ENCODE assay signal across 11 cellular contexts in the genomic region with DNA sequence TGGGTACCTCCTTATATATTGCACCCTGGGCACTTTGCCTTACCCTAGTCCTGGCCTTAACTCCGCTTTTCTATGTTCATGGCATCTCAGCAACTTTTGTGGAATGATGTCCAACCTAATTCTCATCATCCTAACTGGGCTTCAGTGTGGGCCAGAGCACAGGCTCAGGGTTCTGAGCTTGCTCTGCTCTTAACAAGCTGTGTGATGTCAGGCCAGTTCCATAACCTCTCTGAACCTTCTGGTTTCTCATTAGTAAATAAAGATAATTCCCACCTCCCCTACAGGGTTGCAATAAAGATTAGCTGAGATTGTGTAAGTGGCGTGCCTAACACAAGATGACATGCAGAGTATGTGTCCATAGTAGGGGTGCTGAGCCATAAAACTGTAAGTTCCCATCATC. TPM values are rescaled to one million over a fixed set of nuclear protein-coding genes. Genes with fewer than 3 reads are reported as not detected.
DNase-seq lines count a peak whose midpoint lies in the region; ATAC-seq and TF ChIP-seq lines count a peak whose summit lies in the region.
"Had no signal": no experiment of that assay in that cellular context is flagged by ENCODE, and none has a peak within 500 bp of the region (broad histone marks: within the 10 kb centered on the region; RNA-seq: fewer than 3 reads in every experiment).

No MANE protein-coding gene starts in this region.

- H3K4me1 Mint-ChIP-seq in activated CD4-positive, alpha-beta T cell treated with anti-CD3 and anti-CD28 coated beads for 36 hours = peaks cover 83% of the 10 kb centered on the region
- H3K4me1 Mint-ChIP-seq in activated T-helper 17 cell treated with anti-CD3 and anti-CD28 coated beads, Interleukin-2, amount 50 U/mL, for 72 hours = peaks cover 38% of the 10 kb centered on the region
- peaks cover 43 to 97% (median 90%) of the 10 kb centered on the region in 7 donors for H3K4me1 Mint-ChIP-seq in naive thymus-derived CD4-positive, alpha-beta T cell

- peak overlapping the region; percentile 56; the same call in 1 of the 2 replicates for H4K91ac ChIP-seq in IMR-90 (ENCODE audit: insufficient read depth, low read depth, low read length)

- BruUV-seq in IMR-90 (replicated peaks; lab: Mats Ljungman, UMichigan) = no TSS peak

- intact Hi-C loops in activated CD4-positive, alpha-beta T cell treated with anti-CD3 and anti-CD28 coated beads for 36 hours (cut with DNase I, micrococcal nuclease) = loop anchor here (5.0 kb wide), 2 partner anchors 67 to 558 kb away; no protein-coding TSS in a partner anchor
- intact Hi-C loops in IMR-90 (cut with micrococcal nuclease) = no loop called here
- intact Hi-C loops in naive thymus-derived CD4-positive, alpha-beta T cell (cut with micrococcal nuclease) = loop anchor here (1.0 to 5.0 kb wide), 6 partner anchors 9 to 118 kb away; partner anchors contain the start of genes CDCP1 (in 2 of the 2) and TMEM158 (in 1 of the 2)
- intact Hi-C loops in vagina (cut with DNase I) = no loop called here

- dilution Hi-C loops in IMR-90 (cut with HindIII; ENCODE audit: low sequenced_read_pairs, unreplicated experiment) = no loop called here

- H3K56ac ChIP-seq in IMR-90 (ENCODE audit: extremely low read depth, insufficient read depth, low read length) = no peak overlapping the region

- no peaks in the 10 kb centered on the region for H4K20me1 ChIP-seq in IMR-90 (ENCODE audit: insufficient read depth, low read length)

- no peak overlapping the region for H4K5ac ChIP-seq in IMR-90 (ENCODE audit: low read depth, low read length)

- H3K9me1 ChIP-seq in IMR-90 (ENCODE audit: insufficient read depth, low read length) = peaks cover 24% of the 10 kb centered on the region

- peak overlapping the region; percentile 56; the same call in 1 of the 2 replicates for H2BK120ac ChIP-seq in IMR-90 (ENCODE audit: low read depth, low read length)

- peak overlapping the region; percentile 96 for H2AK5ac ChIP-seq in IMR-90 (ENCODE audit: low read depth, low read length)

- H3K9me3 ChIP-seq in IMR-90 (ENCODE audit: control insufficient read depth, insufficient read depth, low read length) (no peaks in the 10 kb centered on the region), vagina (no peaks in the 10 kb centered on the region)
- H3K9me3 ChIP-seq in naive thymus-derived CD4-positive, alpha-beta T cell (ENCODE audit: control insufficient read depth in 2 of 3, low read length in 3 of 3) = no peaks in the 10 kb centered on the region
- H3K9me3 ChIP-seq: Caco-2, SK-N-SH had no signal

- 100% methylated on average over 1 of the region's 2 CpGs; no CpG with 5 or more reads in 1 of the 2 experiments for WGBS in IMR-90 (ENCODE audit: extremely low coverage in 2 of 2, insufficient read length in 1 of 2), 2 experiments

- H3K27me3 Mint-ChIP-seq in activated CD4-positive, alpha-beta T cell treated with anti-CD3 and anti-CD28 coated beads for 36 hours = no peaks in the 10 kb centered on the region
- H3K27me3 Mint-ChIP-seq in activated T-helper 17 cell treated with anti-CD3 and anti-CD28 coated beads, Interleukin-2, amount 50 U/mL, for 72 hours = no peaks in the 10 kb centered on the region
- H3K27me3 Mint-ChIP-seq in naive thymus-derived CD4-positive, alpha-beta T cell = peaks cover 0 to 27% (median 0%) of the 10 kb centered on the region in 5 donors

- H3K4ac ChIP-seq in IMR-90 (ENCODE audit: low read depth, low read length) = peak overlapping the region; percentile 77

- H2BK15ac ChIP-seq in IMR-90 (ENCODE audit: low read depth, low read length) = peak overlapping the region; percentile 81; the same call in 2 of the 3 replicates

- no peak for DNase-seq in activated CD4-positive, alpha-beta T cell treated with anti-CD3 and anti-CD28 coated beads for 36 hours
- no peak for DNase-seq in activated CD4-positive, alpha-beta T cell treated with anti-CD3 and anti-CD28 coated beads for 4 hours
- DNase-seq in IMR-90 (no peak), retina (no peak), vagina (ENCODE audit: extremely low spot score in 2 of 2) (no peak)
- DNase-seq in naive thymus-derived CD4-positive, alpha-beta T cell = no peak
- DNase-seq: Caco-2 had no signal

- TF ChIP-seq CTCF in IMR-90 (conservative IDR thresholded peaks at IDR 0.05; ENCODE audit: low read depth, low read length) (no peak), vagina (IDR thresholded peaks at IDR 0.05) (no peak)

- POLR2A ChIA-PET in activated CD4-positive, alpha-beta T cell treated with anti-CD3 and anti-CD28 coated beads for 36 hours (lab: Charles Lee) = no interaction called here
- POLR2A ChIA-PET in IMR-90 (lab: Charles Lee; ENCODE audit: unreplicated experiment) = no interaction called here
- POLR2A ChIA-PET in naive thymus-derived CD4-positive, alpha-beta T cell (lab: Charles Lee) = no interaction called here

- peak overlapping the region; percentile 71 for H3K27ac Mint-ChIP-seq in activated CD4-positive, alpha-beta T cell treated with anti-CD3 and anti-CD28 coated beads for 36 hours
- H3K27ac Mint-ChIP-seq in activated T-helper 17 cell treated with anti-CD3 and anti-CD28 coated beads, Interleukin-2, amount 50 U/mL, for 72 hours = peak overlapping the region; percentile 64
- peak overlapping the region; percentile 90 to 97 (median 94) for H3K27ac Mint-ChIP-seq in naive thymus-derived CD4-positive, alpha-beta T cell
- H3K27ac Mint-ChIP-seq: stimulated activated memory B cell treated with anti-CD40 and anti-IgM and Interleukin-4, amounts not matched to agents 10 μg/mL and 1 μg/mL and 100 μg/mL, for 72 hours had no signal

- peak overlapping the region; percentile 84; the same call in 1 of the 2 replicates for H2BK20ac ChIP-seq in IMR-90 (ENCODE audit: low read depth, low read length)

- in situ Hi-C loops in IMR-90 (cut with MboI; ENCODE audit: low sequenced_read_pairs) = no loop called here

- H4K8ac ChIP-seq in IMR-90 (ENCODE audit: low read depth in 2 of 2, low read length in 2 of 2) = peak overlapping the region; percentile 45 to 71; a peak in 3 of 4 replicates

- no peak overlapping the region for H2AK9ac ChIP-seq in IMR-90 (replicated peaks; ENCODE audit: low read depth, low read length, poor library complexity)

- H3K36me3 ChIP-seq in IMR-90 (ENCODE audit: control insufficient read depth, insufficient read depth, low read length) (peaks cover 2% of the 10 kb centered on the region; the same call in 1 of the 2 replicates), vagina (no peaks in the 10 kb centered on the region)
- no peaks in the 10 kb centered on the region for H3K36me3 ChIP-seq in naive thymus-derived CD4-positive, alpha-beta T cell (ENCODE audit: control insufficient read depth in 2 of 3, insufficient read depth in 3 of 3, low read length in 3 of 3)

- no peak overlapping the region for H3K9ac ChIP-seq in IMR-90 (ENCODE audit: low read depth, low read length)
- H3K9ac ChIP-seq: SK-N-SH had no signal

- no peak for ATAC-seq in activated CD4-positive, alpha-beta T cell treated with anti-CD3 and anti-CD28 coated beads for 36 hours
- ATAC-seq in IMR-90 (ENCODE audit: low read depth) (no peak), HG02970 (IDR thresholded peaks at IDR 0.05; ENCODE audit: low FRiP score, unreplicated experiment) (no peak)
- no peak for ATAC-seq in activated T-helper 17 cell treated with anti-CD3 and anti-CD28 coated beads, Interleukin-2, amount 50 U/mL, for 72 hours (replicated peaks)
- peak; percentile 43 for ATAC-seq in naive thymus-derived CD4-positive, alpha-beta T cell
- ATAC-seq: stimulated activated memory B cell treated with anti-CD40 and anti-IgM and Interleukin-4, amounts not matched to agents 10 μg/mL and 1 μg/mL and 100 μg/mL, for 72 hours had no signal

- H3K36me3 Mint-ChIP-seq in activated CD4-positive, alpha-beta T cell treated with anti-CD3 and anti-CD28 coated beads for 36 hours (ENCODE audit: low read depth) = peaks cover 23% of the 10 kb centered on the region
- no peaks in the 10 kb centered on the region for H3K36me3 Mint-ChIP-seq in activated T-helper 17 cell treated with anti-CD3 and anti-CD28 coated beads, Interleukin-2, amount 50 U/mL, for 72 hours (ENCODE audit: low read depth)
- peaks cover 0 to 34% (median 0%) of the 10 kb centered on the region in 5 donors for H3K36me3 Mint-ChIP-seq in naive thymus-derived CD4-positive, alpha-beta T cell
- H3K36me3 Mint-ChIP-seq: stimulated activated memory B cell treated with anti-CD40 and anti-IgM and Interleukin-4, amounts not matched to agents 10 μg/mL and 1 μg/mL and 100 μg/mL, for 72 hours had no signal

- TF ChIP-seq POLR2A in IMR-90 (IDR thresholded peaks at IDR 0.05; ENCODE audit: low read depth, low read length) (no peak), vagina (IDR thresholded peaks at IDR 0.05) (no peak)

- H3K9me3 Mint-ChIP-seq in activated CD4-positive, alpha-beta T cell treated with anti-CD3 and anti-CD28 coated beads for 36 hours (ENCODE audit: low read depth) = peaks cover 3% of the 10 kb centered on the region
- H3K9me3 Mint-ChIP-seq in activated T-helper 17 cell treated with anti-CD3 and anti-CD28 coated beads, Interleukin-2, amount 50 U/mL, for 72 hours = no peaks in the 10 kb centered on the region
- peaks cover 0 to 2% (median 0%) of the 10 kb centered on the region in 11 donors for H3K9me3 Mint-ChIP-seq in naive thymus-derived CD4-positive, alpha-beta T cell
- H3K9me3 Mint-ChIP-seq: stimulated activated memory B cell treated with anti-CD40 and anti-IgM and Interleukin-4, amounts not matched to agents 10 μg/mL and 1 μg/mL and 100 μg/mL, for 72 hours had no signal

- H3K4me1 ChIP-seq in IMR-90 (ENCODE audit: control insufficient read depth, insufficient read depth, low read length) = peaks cover 20% of the 10 kb centered on the region
- H3K4me1 ChIP-seq in naive thymus-derived CD4-positive, alpha-beta T cell (ENCODE audit: control insufficient read depth in 2 of 2, insufficient read depth in 2 of 2, low read length in 2 of 2) = peaks cover 40 to 76% of the 10 kb centered on the region in 2 donors
- no peaks in the 10 kb centered on the region for H3K4me1 ChIP-seq in vagina

- no peak for TF ChIP-seq RAD21 in IMR-90 (IDR thresholded peaks at IDR 0.05; ENCODE audit: low read length)

- H3K4me2 ChIP-seq in IMR-90 (ENCODE audit: low read depth, low read length) = no peak overlapping the region
- H3K4me2 ChIP-seq: SK-N-SH had no signal

- peak overlapping the region; percentile 29; the same call in 1 of the 2 replicates for H3K14ac ChIP-seq in IMR-90 (replicated peaks; ENCODE audit: low read depth, low read length)

- H3K4me3 ChIP-seq in IMR-90 (ENCODE audit: insufficient read depth, low read depth, low read length) (no peak overlapping the region), vagina (no peak overlapping the region)
- H3K4me3 ChIP-seq in naive thymus-derived CD4-positive, alpha-beta T cell (ENCODE audit: low read length) = peak overlapping the region; percentile 41

- H3K18ac ChIP-seq in IMR-90 (ENCODE audit: low read depth, low read length) = peak overlapping the region; percentile 18; the same call in 1 of the 2 replicates

- no peak overlapping the region for H2BK5ac ChIP-seq in IMR-90 (ENCODE audit: low read depth, low read length, poor library complexity, severe bottlenecking)

- peak overlapping the region; percentile 51 for H3K4me3 Mint-ChIP-seq in activated CD4-positive, alpha-beta T cell treated with anti-CD3 and anti-CD28 coated beads for 36 hours
- H3K4me3 Mint-ChIP-seq in activated T-helper 17 cell treated with anti-CD3 and anti-CD28 coated beads, Interleukin-2, amount 50 U/mL, for 72 hours = peak overlapping the region; percentile 68
- peak overlapping the region; percentile 78 to 96 (median 86) for H3K4me3 Mint-ChIP-seq in naive thymus-derived CD4-positive, alpha-beta T cell

- H3K27ac ChIP-seq in IMR-90 (ENCODE audit: insufficient read depth, low read length) (no peak overlapping the region), vagina (no peak overlapping the region)
- H3K27ac ChIP-seq in naive thymus-derived CD4-positive, alpha-beta T cell (ENCODE audit: low read depth, low read length) = peak overlapping the region; percentile 15

- peak overlapping the region; percentile 35; the same call in 1 of the 2 replicates for H3K23ac ChIP-seq in IMR-90 (ENCODE audit: low read depth, low read length)

- H3K27me3 ChIP-seq in IMR-90 (ENCODE audit: control insufficient read depth, insufficient read depth, low read length) = no peaks in the 10 kb centered on the region
- H3K27me3 ChIP-seq in naive thymus-derived CD4-positive, alpha-beta T cell (ENCODE audit: control insufficient read depth in 2 of 2, insufficient read depth in 2 of 2, low read length in 2 of 2) = no peaks in the 10 kb centered on the region
- H3K27me3 ChIP-seq in vagina = no peaks in the 10 kb centered on the region

- CTCF ChIA-PET in activated CD4-positive, alpha-beta T cell treated with anti-CD3 and anti-CD28 coated beads for 36 hours (lab: Charles Lee) = interaction anchor here (0.7 kb wide), 1 partner anchor 144 kb away, joined by 3 read pairs; no protein-coding TSS in a partner anchor
- CTCF ChIA-PET in IMR-90 (lab: Yijun Ruan, JAX) = no interaction called here
- CTCF ChIA-PET in naive thymus-derived CD4-positive, alpha-beta T cell (lab: Charles Lee) = interaction anchor here (1.0 to 1.8 kb wide), 2 partner anchors 8 to 69 kb away, joined by 4 to 8 read pairs; no protein-coding TSS in a partner anchor

- H3K79me1 ChIP-seq in IMR-90 (ENCODE audit: low read depth in 1 of 2, low read length in 2 of 2) = peaks cover 0 to 13% of the 10 kb centered on the region in 2 experiments; a peak in 2 of 4 replicates

- H2AFZ ChIP-seq in IMR-90 (replicated peaks; ENCODE audit: low read length, poor library complexity) = no peak overlapping the region

RNA-seq across cellular contexts. Expression of gene CDCP1, which starts 36.4 kb away (rescaled TPM):
- 1 to 10 TPM; 3.7 to 5.8 TPM for total RNA-seq in activated CD4-positive, alpha-beta T cell treated with anti-CD3 and anti-CD28 coated beads for 36 hours
- 2.5 TPM in 2 replicates for total RNA-seq in IMR-90 (2012; rRNA removed)
- polyA plus RNA-seq in IMR-90 (2012; rRNA removed) = 3.1 and 3.8 TPM in 2 replicates
- 1.6 and 3.5 TPM in 2 replicates for polyA plus RNA-seq in IMR-90 (2012; cell fraction: cytosol; rRNA removed)
- polyA plus RNA-seq in IMR-90 (2012; cell fraction: nucleus; rRNA removed; ENCODE audit: low replicate concordance) = 1.5 and 3.9 TPM in 2 replicates
- total RNA-seq in activated T-helper 17 cell treated with anti-CD3 and anti-CD28 coated beads, Interleukin-2, amount 50 U/mL, for 72 hours = under 1 TPM; 0.17 to 0.53 TPM
- total RNA-seq in naive thymus-derived CD4-positive, alpha-beta T cell = 1 to 10 TPM in 2 of 5 experiments, under 1 TPM in 3; 0.05 to 7.2 (median 0.81) TPM
- 1 to 10 TPM in 1 of 2 donors, under 1 TPM in 1; 0.21 to 1.0 TPM for polyA plus RNA-seq in naive thymus-derived CD4-positive, alpha-beta T cell
- total RNA-seq in vagina = 27.5 TPM

Comparison
In these comparisons a context has a peak if more than half of its experiments do, and no peak if none do; other contexts are left out.
1. intact Hi-C loops: an anchor here in activated CD4-positive, alpha-beta T cell treated with anti-CD3 and anti-CD28 coated beads for 36 hours (5.0 kb wide) and naive thymus-derived CD4-positive, alpha-beta T cell (1.0 to 5.0 kb wide); none called in IMR-90 and vagina.